Comparison of ENCODE assay signal across 19 cellular contexts in the genomic region with DNA sequence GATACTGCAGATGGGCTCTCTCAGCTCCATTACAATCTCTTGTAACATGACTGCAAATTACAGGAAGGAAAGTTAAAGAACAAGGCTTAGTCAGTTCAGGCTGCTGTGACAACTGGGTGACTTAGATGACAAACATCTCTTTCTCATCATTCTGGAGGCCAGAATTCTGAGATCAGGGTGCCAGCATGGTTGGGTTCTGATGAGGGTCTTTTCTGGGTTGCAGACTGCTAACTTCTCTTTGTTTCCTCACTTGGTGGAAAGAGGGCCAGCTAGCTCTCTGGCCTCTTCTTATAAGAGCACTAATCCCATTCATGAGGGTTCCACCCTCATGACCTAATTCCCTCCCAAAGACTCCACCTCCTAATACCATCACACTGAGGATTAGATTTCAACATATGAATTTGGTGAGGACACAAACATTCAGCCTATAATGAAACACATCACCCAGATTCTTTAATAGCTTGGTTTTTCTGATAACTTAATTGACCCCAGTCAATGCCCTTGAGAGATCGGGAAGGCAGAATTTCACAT.
DNase-seq lines count a peak whose midpoint lies in the region; ATAC-seq, FAIRE-seq and TF ChIP-seq lines count a peak whose summit lies in the region.
"Had no signal": no experiment of that assay in that cellular context is flagged by ENCODE, and none has a peak within 500 bp of the region (broad histone marks: within the 10 kb centered on the region; RNA-seq: fewer than 3 reads in every experiment).

No MANE protein-coding gene starts in this region.

- no peaks in the 10 kb centered on the region for H3K27me3 Mint-ChIP-seq in endothelial cell (ENCODE audit: unreplicated experiment)

- TF ChIP-seq CTCF in fibroblast of pulmonary artery (IDR thresholded peaks at IDR 0.05; ENCODE audit: low read length, missing control alignments), result no peak
- TF ChIP-seq CTCF in endothelial cell (IDR thresholded peaks at IDR 0.05; ENCODE audit: unreplicated experiment), result no peak

- H3K4me3 Mint-ChIP-seq in endothelial cell (ENCODE audit: unreplicated experiment), result no peak overlapping the region

- H3K27ac Mint-ChIP-seq in endothelial cell (ENCODE audit: unreplicated experiment), result no peak overlapping the region

- H3K4me3 ChIP-seq in fibroblast of pulmonary artery (replicated peaks; ENCODE audit: low read depth, low read length), result no peak overlapping the region
- H3K4me3 ChIP-seq: GM12878, PC-9 had no signal

- peaks cover 5% of the 10 kb centered on the region for H3K4me1 Mint-ChIP-seq in endothelial cell (ENCODE audit: unreplicated experiment)

- no peaks in the 10 kb centered on the region for H3K9me3 Mint-ChIP-seq in endothelial cell (ENCODE audit: unreplicated experiment)

- no peaks in the 10 kb centered on the region for H3K36me3 Mint-ChIP-seq in endothelial cell (ENCODE audit: low read depth, unreplicated experiment)

- peak; percentile 22 for DNase-seq in HCEC 1CT
- peak; percentile 19 for DNase-seq in RCC 7860 (ENCODE audit: low spot score)
- peak; percentile 9 for DNase-seq in fibroblast of pulmonary artery (ENCODE audit: low read depth)
- no peak for DNase-seq in NOMO-1 treated with DMSO at 0.1 percent for 48 hours (lab: John Stamatoyannopoulos, UW; ENCODE audit: unreplicated experiment)
- DNase-seq in HPDE6-E6E7 (ENCODE audit: extremely low spot score), result no peak
- no peak for DNase-seq in endothelial cell (ENCODE audit: low spot score)
- DNase-seq: C1 segment of cervical spinal cord, DND-41, GOT3, KG1, NCI-H1436, NCI-H1930, NCI-H226, NCI-H524, PC-9 had no signal

- FAIRE-seq in RCC 7860 (lab: Jason Lieb, UNC), result no peak
- FAIRE-seq: GM12878, GM19239, HepG2 had no signal

- ATAC-seq in GM21423 (IDR thresholded peaks at IDR 0.05; ENCODE audit: unreplicated experiment), result no peak
- ATAC-seq: GM12878, HepG2 had no signal

Comparison
In these comparisons a context has a peak if more than half of its experiments do, and no peak if none do; other contexts are left out.
1. DNase-seq: peak in HCEC 1CT (single experiment), RCC 7860 (single experiment) and fibroblast of pulmonary artery (single experiment); none in NOMO-1 treated with DMSO at 0.1 percent for 48 hours (single experiment), HPDE6-E6E7 (single experiment) and endothelial cell (single experiment).